In the genomic region with DNA sequence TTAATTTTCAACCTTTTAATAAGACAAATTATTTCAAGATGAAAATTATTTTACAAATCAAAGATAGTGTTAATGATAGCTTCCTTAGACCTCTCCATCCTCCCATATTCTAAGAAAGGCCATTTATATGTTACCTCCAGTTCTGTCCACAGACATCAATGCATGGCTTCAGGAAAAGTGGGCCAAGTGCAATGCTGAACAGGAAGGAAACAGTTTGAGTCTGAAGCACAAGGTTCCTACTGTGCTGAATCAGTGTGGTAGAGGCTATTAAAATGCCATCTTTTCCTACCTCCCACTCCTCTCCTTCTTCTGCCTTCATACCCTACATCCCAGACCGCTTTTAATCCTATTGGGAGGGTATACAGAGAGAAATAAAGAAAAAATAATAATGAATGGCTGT, we compare ENCODE assay signal across 8 cellular contexts.
A peak's percentile ranks its signal among the peaks of the same experiment; 100 is the strongest.
DNase-seq lines count a peak whose midpoint lies in the region; ATAC-seq and TF ChIP-seq lines count a peak whose summit lies in the region.

No MANE protein-coding gene starts in this region.

- no peak for ATAC-seq in Right ventricle myocardium superior (ENCODE audit: poor library complexity)
- no peak for ATAC-seq in aorta (ENCODE audit: low FRiP score)

- H3K27me3 ChIP-seq in left ventricle myocardium inferior (ENCODE audit: low read depth) (no peaks in the 10 kb centered on the region), adrenal gland (no peaks in the 10 kb centered on the region), aorta (ENCODE audit: control insufficient read depth in 1 of 2, insufficient read depth in 2 of 2, low read length in 1 of 2) (no peaks in the 10 kb centered on the region), neuronal stem cell (ENCODE audit: control insufficient read depth in 3 of 3, insufficient read depth in 3 of 3, low read depth in 1 of 3, low read length in 3 of 3) (no peaks in the 10 kb centered on the region)

- peak overlapping the region; percentile 37 for H3K4me3 ChIP-seq in left ventricle myocardium inferior
- peak overlapping the region in 1 of 4 donors; percentile 2 for H3K4me3 ChIP-seq in adrenal gland
- H3K4me3 ChIP-seq in aorta (ENCODE audit: low read length in 2 of 2): peak overlapping the region; percentile 26 to 41
- H3K4me3 ChIP-seq in neuronal stem cell (ENCODE audit: low read length in 2 of 2): no peak overlapping the region

- no peak overlapping the region for H3K14ac ChIP-seq in neuronal stem cell (ENCODE audit: low read length)

- no peak overlapping the region for H3K4me2 ChIP-seq in neuronal stem cell (ENCODE audit: insufficient read depth, low read length, poor library complexity, severe bottlenecking)

- H3K4me1 ChIP-seq in left ventricle myocardium inferior (peaks cover 63% of the 10 kb centered on the region), adrenal gland (replicated peaks in 1 of 2) (peaks cover 39 to 62% of the 10 kb centered on the region in 2 donors), aorta (ENCODE audit: control insufficient read depth in 1 of 2, insufficient read depth in 2 of 2, low read length in 2 of 2) (peaks cover 0 to 2% of the 10 kb centered on the region in 2 donors), neuronal stem cell (ENCODE audit: control insufficient read depth in 2 of 2, insufficient read depth in 1 of 2, low read depth in 1 of 2, low read length in 2 of 2) (peaks cover 7 to 25% of the 10 kb centered on the region in 2 donors)

- peaks cover 9% of the 10 kb centered on the region for H3K36me3 Mint-ChIP-seq in mesothelial cell of epicardium

- no peak overlapping the region for H3K18ac ChIP-seq in neuronal stem cell (ENCODE audit: low read length)

- H3K4me1 Mint-ChIP-seq in mesothelial cell of epicardium: peaks cover 60% of the 10 kb centered on the region

- H3K4ac ChIP-seq in neuronal stem cell (ENCODE audit: low read length): no peak overlapping the region

- H3K9me3 ChIP-seq in left ventricle myocardium inferior (replicated peaks) (no peaks in the 10 kb centered on the region), adrenal gland (replicated peaks in 1 of 3) (no peaks in the 10 kb centered on the region), aorta (ENCODE audit: control insufficient read depth, low read length) (no peaks in the 10 kb centered on the region), neuronal stem cell (replicated peaks in 1 of 2; ENCODE audit: control insufficient read depth in 2 of 2, insufficient read depth in 1 of 2, low read depth in 1 of 2, low read length in 2 of 2) (no peaks in the 10 kb centered on the region)

- H3K36me3 ChIP-seq in left ventricle myocardium inferior: no peaks in the 10 kb centered on the region
- no peaks in the 10 kb centered on the region for H3K36me3 ChIP-seq in adrenal gland (replicated peaks in 1 of 2)
- H3K36me3 ChIP-seq in aorta (ENCODE audit: control insufficient read depth in 1 of 2, insufficient read depth in 2 of 2, low read length in 1 of 2): no peaks in the 10 kb centered on the region
- H3K36me3 ChIP-seq in neuronal stem cell (replicated peaks in 1 of 2; ENCODE audit: control insufficient read depth in 2 of 2, insufficient read depth in 2 of 2, low read length in 2 of 2): no peaks in the 10 kb centered on the region

- TF ChIP-seq POLR2A in adrenal gland (IDR thresholded peaks at IDR 0.05): no peak

- H3K4me3 Mint-ChIP-seq in mesothelial cell of epicardium: peak overlapping the region; percentile 1

- no peak overlapping the region for H2BK5ac ChIP-seq in neuronal stem cell (ENCODE audit: low read length)

- no peak overlapping the region for H3K9ac ChIP-seq in neuronal stem cell (ENCODE audit: low read depth, low read length, poor library complexity)

- no peak overlapping the region for H2AFZ ChIP-seq in neuronal stem cell (ENCODE audit: low read length)

- TF ChIP-seq CTCF in left ventricle myocardium inferior (IDR thresholded peaks at IDR 0.05; ENCODE audit: borderline replicate concordance) (no peak), adrenal gland (IDR thresholded peaks at IDR 0.05) (no peak), mesothelial cell of epicardium (IDR thresholded peaks at IDR 0.05; ENCODE audit: unreplicated experiment) (no peak)

- no peak overlapping the region for H2AK5ac ChIP-seq in neuronal stem cell (ENCODE audit: low read depth, low read length)

- H3K79me1 ChIP-seq in neuronal stem cell (ENCODE audit: low read depth, low read length): no peaks in the 10 kb centered on the region

- no peak overlapping the region for H4K91ac ChIP-seq in neuronal stem cell (ENCODE audit: low read depth, low read length, poor library complexity)

- WGBS in adrenal gland, 4 donors: 32 to 74% (median 72%) methylated on average over 1 of the region's 1 CpG
- 6 to 12% methylated on average over 1 of the region's 1 CpG for WGBS in aorta, 2 donors
- no CpG with 5 or more reads among the region's 1 CpG for WGBS in neuronal stem cell (ENCODE audit: extremely low coverage in 2 of 2, insufficient read length in 2 of 2, insufficient replicate concordance in 1 of 2), 2 donors

- H2BK12ac ChIP-seq in neuronal stem cell (ENCODE audit: low read length): no peak overlapping the region

- H4K8ac ChIP-seq in neuronal stem cell (ENCODE audit: low read depth, low read length): no peak overlapping the region

- intact Hi-C loops in left ventricle myocardium inferior (cut with micrococcal nuclease) (loop anchor here (10.0 kb wide), 1 partner anchor 213 kb away; no protein-coding TSS in a partner anchor), Right ventricle myocardium superior (cut with DNase I) (no loop called here), adrenal gland (cut with DNase I) (no loop called here), aorta (cut with DNase I) (loop anchor here (1.0 to 2.0 kb wide), 3 partner anchors 35 to 213 kb away; no protein-coding TSS in a partner anchor)

- peak overlapping the region; percentile 92 for H3K27ac Mint-ChIP-seq in mesothelial cell of epicardium

- H2BK15ac ChIP-seq in neuronal stem cell (ENCODE audit: low read length): no peak overlapping the region

- no peaks in the 10 kb centered on the region for H3K27me3 Mint-ChIP-seq in mesothelial cell of epicardium (ENCODE audit: low read depth)

- H3K9me3 Mint-ChIP-seq in mesothelial cell of epicardium: no peaks in the 10 kb centered on the region

- H3K27ac ChIP-seq in left ventricle myocardium inferior (replicated peaks) (peak overlapping the region; percentile 85), adrenal gland (peak overlapping the region; percentile 15 to 87 (median 82)), aorta (ENCODE audit: low read depth in 1 of 2, low read length in 2 of 2) (peak overlapping the region; percentile 76 to 88), neuronal stem cell (replicated peaks; ENCODE audit: low read length) (no peak overlapping the region)

- H3K23ac ChIP-seq in neuronal stem cell (ENCODE audit: low read depth, low read length, poor library complexity): no peak overlapping the region

- no peak for DNase-seq in left ventricle myocardium inferior
- DNase-seq in Right ventricle myocardium superior: no peak
- DNase-seq in adrenal gland: no peak
- DNase-seq in mesothelial cell of epicardium (ENCODE audit: low spot score in 2 of 2, unreplicated experiment in 2 of 2): no peak
- DNase-seq in aorta: no peak
- DNase-seq in neuronal stem cell (ENCODE audit: low spot score): no peak
- no peak for DNase-seq in NCI-H524 (lab: John Stamatoyannopoulos, UW)
- DNase-seq in kidney tubule cell (ENCODE audit: low spot score): no peak

- no peak overlapping the region for H2BK120ac ChIP-seq in neuronal stem cell (ENCODE audit: low read depth, low read length)

Comparison
In these comparisons a context has a peak if more than half of its experiments do, and no peak if none do; other contexts are left out.
1. intact Hi-C loops: an anchor here in left ventricle myocardium inferior (10.0 kb wide) and aorta (1.0 to 2.0 kb wide); none called in Right ventricle myocardium superior and adrenal gland.
2. H3K4me3 ChIP-seq: peak in left ventricle myocardium inferior (single experiment) and aorta (2 of 2); none in neuronal stem cell (0 of 2).